ENCODE assay signal across 16 cellular contexts in the genomic region with DNA sequence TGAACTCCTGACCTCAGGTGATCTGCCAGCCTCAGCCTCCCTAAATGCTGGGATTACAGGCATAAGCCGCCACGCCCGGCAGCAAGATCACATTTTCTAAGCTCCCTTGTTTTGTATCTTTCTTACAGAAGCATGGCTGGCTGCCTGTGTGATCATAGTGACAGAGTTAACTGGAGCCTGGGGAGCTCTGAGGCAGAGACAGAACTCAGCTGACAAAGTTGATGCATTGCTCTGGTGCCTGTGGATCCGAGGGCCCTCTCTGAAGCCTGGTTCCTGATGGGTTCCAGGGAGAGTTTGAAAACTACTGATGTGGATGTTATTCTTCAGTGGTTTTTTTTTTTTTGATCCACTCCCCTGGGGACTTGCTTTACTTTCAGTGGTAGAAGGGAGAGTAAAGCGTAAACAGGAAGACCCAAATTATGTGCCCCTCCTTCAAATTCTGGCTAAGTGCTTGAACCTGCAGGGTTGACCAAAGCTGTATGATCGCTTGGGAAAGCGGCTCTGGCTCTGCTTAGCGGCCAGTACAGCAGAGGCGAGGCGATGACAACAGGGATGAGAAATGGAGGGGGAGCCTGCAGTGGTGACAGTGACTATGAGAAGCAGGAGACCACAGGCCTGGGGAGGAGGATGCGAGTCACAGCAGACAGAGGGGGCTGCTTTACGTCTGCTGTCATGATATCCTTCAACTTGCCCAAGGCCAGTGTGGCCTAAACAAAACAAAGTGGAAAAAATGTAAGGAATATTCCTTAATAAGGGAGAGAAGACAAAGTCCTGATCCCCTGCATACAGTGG. TPM values are rescaled to one million over a fixed set of nuclear protein-coding genes. Genes with fewer than 3 reads are reported as not detected.
DNase-seq lines count a peak whose midpoint lies in the region; ATAC-seq, FAIRE-seq and TF ChIP-seq lines count a peak whose summit lies in the region.
"Had no signal": no experiment of that assay in that cellular context is flagged by ENCODE, and none has a peak within 500 bp of the region (broad histone marks: within the 10 kb centered on the region; RNA-seq: fewer than 3 reads in every experiment).

No MANE protein-coding gene starts in this region.

- no peak overlapping the region; the same call in 1 of the 2 replicates for H2BK5ac ChIP-seq in H1 (ENCODE audit: low read depth, low read length)

- no peak overlapping the region for H2BK20ac ChIP-seq in H1 (ENCODE audit: low read length)

- no peak overlapping the region for H3K14ac ChIP-seq in H1 (ENCODE audit: insufficient read length)

- H3K4me3 Mint-ChIP-seq in activated CD4-positive, alpha-beta memory T cell treated with anti-CD3 and anti-CD28 coated beads for 36 hours, result no peak overlapping the region
- no peak overlapping the region for H3K4me3 Mint-ChIP-seq in activated CD4-positive, alpha-beta memory T cell treated with anti-CD3 and anti-CD28 coated beads, Interleukin-2, amount 10 ng/mL, durations not matched to agents 7 days and 5 days
- no peak overlapping the region for H3K4me3 Mint-ChIP-seq in osteocyte (ENCODE audit: unreplicated experiment)

- no peaks in the 10 kb centered on the region for H3K79me2 ChIP-seq in H1 (ENCODE audit: control insufficient read depth in 1 of 2, insufficient read depth in 2 of 2, low read length in 2 of 2)

- no peaks in the 10 kb centered on the region for H3K36me3 Mint-ChIP-seq in activated CD4-positive, alpha-beta memory T cell treated with anti-CD3 and anti-CD28 coated beads for 36 hours
- H3K36me3 Mint-ChIP-seq in activated CD4-positive, alpha-beta memory T cell treated with anti-CD3 and anti-CD28 coated beads, Interleukin-2, amount 10 ng/mL, durations not matched to agents 7 days and 5 days (ENCODE audit: low read depth), result no peaks in the 10 kb centered on the region
- peaks cover 3% of the 10 kb centered on the region for H3K36me3 Mint-ChIP-seq in osteocyte (ENCODE audit: unreplicated experiment)

- H3K79me1 ChIP-seq in H1 (ENCODE audit: low read depth, low read length), result no peaks in the 10 kb centered on the region

- H4K8ac ChIP-seq in H1 (ENCODE audit: extremely low read depth, insufficient read depth, low read length), result no peak overlapping the region

- intact Hi-C loops in activated CD4-positive, alpha-beta memory T cell treated with anti-CD3 and anti-CD28 coated beads for 36 hours (cut with micrococcal nuclease), result loop anchor here (2.0 to 5.0 kb wide), 3 partner anchors 55 to 605 kb away; a partner anchor contains a TSS
- intact Hi-C loops in stomach (cut with DNase I; ENCODE audit: low total_unique reads), result no loop called here

- H4K5ac ChIP-seq in H1 (ENCODE audit: insufficient read length, low read depth, low read length), result no peak overlapping the region

- H3K18ac ChIP-seq in H1 (ENCODE audit: extremely low read depth, low read length), result no peak overlapping the region

- H2AFZ ChIP-seq in H1 (ENCODE audit: low read length), result no peak overlapping the region; the same call in 1 of the 2 replicates

- no peaks in the 10 kb centered on the region for H3K27me3 Mint-ChIP-seq in activated CD4-positive, alpha-beta memory T cell treated with anti-CD3 and anti-CD28 coated beads for 36 hours
- peaks cover 1% of the 10 kb centered on the region for H3K27me3 Mint-ChIP-seq in activated CD4-positive, alpha-beta memory T cell treated with anti-CD3 and anti-CD28 coated beads, Interleukin-2, amount 10 ng/mL, durations not matched to agents 7 days and 5 days
- no peaks in the 10 kb centered on the region for H3K27me3 Mint-ChIP-seq in osteocyte (ENCODE audit: unreplicated experiment)

- 88% methylated on average over 12 of the region's 12 CpGs; no CpG with 5 or more reads in 1 of the 2 experiments for WGBS in H1 (ENCODE audit: extremely low coverage in 1 of 2, insufficient coverage in 1 of 2, insufficient read length in 1 of 2, insufficient replicate concordance in 2 of 2, low coverage in 1 of 2, low lambda C conversion rate in 2 of 2, missing lambda C conversion rate in 1 of 2), 2 experiments
- 75 to 84% (median 83%) methylated on average over 12 of the region's 12 CpGs for WGBS in stomach, 5 donors

- H3K27me3 ChIP-seq in H1 (replicated peaks in 1 of 4; ENCODE audit: control insufficient read depth in 3 of 4, extremely low read depth in 1 of 4, insufficient read depth in 3 of 4, low read length in 3 of 4), result no peaks in the 10 kb centered on the region
- H3K27me3 ChIP-seq in stomach, result no peaks in the 10 kb centered on the region

- no peak overlapping the region for H2BK12ac ChIP-seq in H1 (ENCODE audit: low read depth, low read length)

- H3K23me2 ChIP-seq in H1 (ENCODE audit: low read depth, low read length), result no peaks in the 10 kb centered on the region

- H3K4me3 ChIP-seq in H1 (ENCODE audit: extremely low read depth in 1 of 4, insufficient read depth in 2 of 4, low read depth in 3 of 4, low read length in 4 of 4) (no peak overlapping the region), stomach (no peak overlapping the region)

- H3K9me3 ChIP-seq in H1 (ENCODE audit: insufficient read depth in 2 of 2, low read depth in 1 of 2, low read length in 1 of 2) (peaks cover 3% of the 10 kb centered on the region in 2 experiments; a peak in 1 of 4 replicates), stomach (peaks cover 0 to 18% (median 0%) of the 10 kb centered on the region in 4 donors)

- no peak for ATAC-seq in GM21381 (IDR thresholded peaks at IDR 0.05; ENCODE audit: unreplicated experiment)
- no peak for ATAC-seq in GM21447 (IDR thresholded peaks at IDR 0.05; ENCODE audit: unreplicated experiment)

- no peak for FAIRE-seq in H1 (lab: Jason Lieb, UNC)
- FAIRE-seq: H54 had no signal

- H2AK5ac ChIP-seq in H1 (ENCODE audit: low read depth, low read length), result no peak overlapping the region

- H3K27ac Mint-ChIP-seq in activated CD4-positive, alpha-beta memory T cell treated with anti-CD3 and anti-CD28 coated beads for 36 hours, result no peak overlapping the region
- no peak overlapping the region for H3K27ac Mint-ChIP-seq in activated CD4-positive, alpha-beta memory T cell treated with anti-CD3 and anti-CD28 coated beads, Interleukin-2, amount 10 ng/mL, durations not matched to agents 7 days and 5 days
- peak overlapping the region; percentile 47 for H3K27ac Mint-ChIP-seq in osteocyte (ENCODE audit: unreplicated experiment)

- in situ Hi-C loops in KBM-7 (cut with MboI; ENCODE audit: low pct_unique_long_range_greater_than_20kb, low sequenced_read_pairs), result no loop called here

- no peak overlapping the region for H2BK120ac ChIP-seq in H1 (replicated peaks; ENCODE audit: low read depth, low read length)

- H3K27ac ChIP-seq in H1 (ENCODE audit: low read depth, low read length) (no peak overlapping the region; the same call in 1 of the 2 replicates), stomach (no peak overlapping the region)

- H3K4me1 ChIP-seq in H1 (replicated peaks in 1 of 4; ENCODE audit: control insufficient read depth in 3 of 4, insufficient read depth in 4 of 4, low read length in 3 of 4), result no peaks in the 10 kb centered on the region
- peaks cover 0 to 10% (median 0%) of the 10 kb centered on the region in 4 donors for H3K4me1 ChIP-seq in stomach

- DNase-seq in activated CD4-positive, alpha-beta memory T cell treated with anti-CD3 and anti-CD28 coated beads for 36 hours, result peak; percentile 25
- no peak for DNase-seq in activated CD4-positive, alpha-beta memory T cell treated with anti-CD3 and anti-CD28 coated beads, Interleukin-2, amount 10 ng/mL, durations not matched to agents 7 days and 5 days
- DNase-seq in KBM-7, result peak; percentile 8
- no peak for DNase-seq in H1 (ENCODE audit: low read depth in 1 of 2, low spot score in 2 of 2)
- no peak for DNase-seq in osteocyte (ENCODE audit: extremely low spot score, unreplicated experiment)
- no peak for DNase-seq in stomach
- DNase-seq: activated CD4-positive, alpha-beta T cell treated with anti-CD3 and anti-CD28 coated beads, Interleukin-2, amount 50 U/mL, for 1 hour; NCI-H1694; NCI-H446 had no signal

- TF ChIP-seq POLR2A in H1 (IDR thresholded peaks at IDR 0.05; ENCODE audit: control extremely low read depth in 1 of 2, low read depth in 2 of 2, low read length in 2 of 2), result no peak
- TF ChIP-seq POLR2A in stomach (IDR thresholded peaks at IDR 0.05), result no peak

- H3K56ac ChIP-seq in H1 (replicated peaks; ENCODE audit: insufficient read length, low read depth, low read length), result no peak overlapping the region

- peaks cover 10% of the 10 kb centered on the region for H3K9me3 Mint-ChIP-seq in activated CD4-positive, alpha-beta memory T cell treated with anti-CD3 and anti-CD28 coated beads for 36 hours
- peaks cover 8% of the 10 kb centered on the region for H3K9me3 Mint-ChIP-seq in activated CD4-positive, alpha-beta memory T cell treated with anti-CD3 and anti-CD28 coated beads, Interleukin-2, amount 10 ng/mL, durations not matched to agents 7 days and 5 days
- H3K9me3 Mint-ChIP-seq in osteocyte (ENCODE audit: unreplicated experiment), result peaks cover 9% of the 10 kb centered on the region

- H3K4me1 Mint-ChIP-seq in activated CD4-positive, alpha-beta memory T cell treated with anti-CD3 and anti-CD28 coated beads for 36 hours (ENCODE audit: low read depth), result peaks cover 5% of the 10 kb centered on the region
- H3K4me1 Mint-ChIP-seq in activated CD4-positive, alpha-beta memory T cell treated with anti-CD3 and anti-CD28 coated beads, Interleukin-2, amount 10 ng/mL, durations not matched to agents 7 days and 5 days, result peaks cover 13% of the 10 kb centered on the region
- peaks cover 16% of the 10 kb centered on the region for H3K4me1 Mint-ChIP-seq in osteocyte (ENCODE audit: unreplicated experiment)

- TF ChIP-seq RAD21 in H1 (IDR thresholded peaks at IDR 0.05 in 1 of 2, conservative IDR thresholded peaks at IDR 0.05 in 1 of 2; ENCODE audit: low read depth in 2 of 2, low read length in 2 of 2), result no peak

- CTCF ChIA-PET in activated CD4-positive, alpha-beta memory T cell treated with anti-CD3 and anti-CD28 coated beads for 36 hours (lab: Charles Lee), result interaction anchor here (0.6 to 3.0 kb wide), 2 partner anchors 666 to 1160 kb away, joined by 3 to 10 read pairs; no protein-coding TSS in a partner anchor
- CTCF ChIA-PET in activated CD4-positive, alpha-beta memory T cell treated with anti-CD3 and anti-CD28 coated beads, Interleukin-2, amount 10 ng/mL, durations not matched to agents 7 days and 5 days (lab: Charles Lee), result interaction anchor here (2.0 to 2.1 kb wide), 2 partner anchors 17 to 57 kb away, joined by 6 read pairs; a partner anchor contains a TSS
- CTCF ChIA-PET in H1 (lab: Charles Lee; ENCODE audit: partially characterized antibody), result interaction anchor here (0.6 to 2.9 kb wide), 10 partner anchors 8 to 607 kb away, joined by 3 to 13 read pairs (median 4); a partner anchor contains a TSS

- H3K4me2 ChIP-seq in H1 (ENCODE audit: insufficient read depth in 1 of 2, low read depth in 2 of 2, low read length in 2 of 2), result no peak overlapping the region

- no peak overlapping the region for H4K91ac ChIP-seq in H1 (replicated peaks; ENCODE audit: insufficient read length, low read length)

- H3K4ac ChIP-seq in H1 (replicated peaks; ENCODE audit: insufficient read length, low read depth, low read length), result no peak overlapping the region

- H4K20me1 ChIP-seq in H1 (replicated peaks in 1 of 2; ENCODE audit: control insufficient read depth in 1 of 2, insufficient read depth in 2 of 2, low read length in 2 of 2), result no peaks in the 10 kb centered on the region

- no peak for TF ChIP-seq CTCF in H1 (IDR thresholded peaks at IDR 0.05; ENCODE audit: control extremely low read depth in 1 of 3, insufficient read depth in 1 of 3, low read depth in 1 of 3, low read length in 3 of 3)
- no peak for TF ChIP-seq CTCF in osteocyte (IDR thresholded peaks at IDR 0.05)
- no peak for TF ChIP-seq CTCF in stomach (IDR thresholded peaks at IDR 0.05)

- no peaks in the 10 kb centered on the region for H3K36me3 ChIP-seq in H1 (ENCODE audit: control insufficient read depth in 2 of 4, insufficient read depth in 4 of 4, low read length in 3 of 4)
- H3K36me3 ChIP-seq in stomach, result no peaks in the 10 kb centered on the region

- H3K9ac ChIP-seq in H1 (replicated peaks in 1 of 4; ENCODE audit: extremely low read depth in 1 of 4, low read depth in 3 of 4, low read length in 3 of 4), result no peak overlapping the region; a peak in 1 of 7 replicates

- TF ChIP-seq EP300 in H1 (IDR thresholded peaks at IDR 0.05; ENCODE audit: borderline replicate concordance in 1 of 2, low read depth in 2 of 2, low read length in 2 of 2) (no peak), stomach (IDR thresholded peaks at IDR 0.05) (no peak)

- no peak overlapping the region for H3K23ac ChIP-seq in H1 (ENCODE audit: insufficient read length)

- 0 out of 2 replicates have a peak overlapping the region, but pooled peaks have one; percentile 72 for H2BK15ac ChIP-seq in H1 (ENCODE audit: low read length)

- POLR2A ChIA-PET in activated CD4-positive, alpha-beta memory T cell treated with anti-CD3 and anti-CD28 coated beads for 36 hours (lab: Charles Lee), result no interaction called here
- POLR2A ChIA-PET in activated CD4-positive, alpha-beta memory T cell treated with anti-CD3 and anti-CD28 coated beads, Interleukin-2, amount 10 ng/mL, durations not matched to agents 7 days and 5 days (lab: Charles Lee), result no interaction called here
- POLR2A ChIA-PET in H1 (lab: Charles Lee; ENCODE audit: partially characterized antibody), result interaction anchor here (1.2 kb wide), 1 partner anchor 25 kb away, joined by 3 read pairs; no protein-coding TSS in a partner anchor

RNA-seq across cellular contexts. Expression of a gene that starts 6.8 kb away (rescaled TPM):
- total RNA-seq in activated CD4-positive, alpha-beta memory T cell treated with anti-CD3 and anti-CD28 coated beads for 36 hours, result not detected
- not detected for total RNA-seq in activated CD4-positive, alpha-beta memory T cell treated with anti-CD3 and anti-CD28 coated beads, Interleukin-2, amount 10 ng/mL, durations not matched to agents 7 days and 5 days
- total RNA-seq in H1 (2021; fragmentation: NEBNext Ultra II Directional; extraction: Animal tissue kit (Norgen Biotek cat#: 25700)), result 3.1 TPM in 2 replicates
- polyA plus RNA-seq in H1 (2011; rRNA removed), result 0.52 and 0.80 TPM in 2 replicates
- polyA plus RNA-seq in H1 (2011; cell fraction: cytosol; rRNA removed), result 0.90 TPM
- polyA plus RNA-seq in H1 (2011; cell fraction: nucleus; rRNA removed), result 0.41 TPM
- polyA plus RNA-seq in H1 (2012, experiment 1 of 2), result 1.2 to 2.7 TPM (median 2.5 TPM) in 4 replicates
- 0.43 TPM for polyA plus RNA-seq in H1 (2012, experiment 2 of 2)
- polyA plus RNA-seq in H1 (2013, experiment 1 of 2), result 3.2 TPM
- 3.7 TPM for polyA plus RNA-seq in H1 (2013, experiment 2 of 2)
- polyA minus RNA-seq in H1 (2011; rRNA and poly(A)+ RNA removed), result 0.80 and 1.1 TPM in 2 replicates
- polyA minus RNA-seq in H1 (2011; cell fraction: cytosol; rRNA and poly(A)+ RNA removed), result 2.1 TPM
- polyA minus RNA-seq in H1 (2011; cell fraction: nucleus; rRNA and poly(A)+ RNA removed), result 0.70 TPM
- not detected in 2 replicates for total RNA-seq in osteocyte
- total RNA-seq in stomach, result 1 to 10 TPM in 1 of 5 donors, not detected in 4; 1.5 TPM
- not detected for polyA plus RNA-seq in stomach
- total RNA-seq: A673; omental fat pad; skeletal muscle tissue; T-helper 2 cell treated with Interferon-gamma antibody and Interleukin-4, amounts not matched to agents 100 ng/mL and 5 ng/mL, for 36 hours had no signal

RNA-seq across cellular contexts. Expression of a gene that starts 56.1 kb away (rescaled TPM):
- total RNA-seq in activated CD4-positive, alpha-beta memory T cell treated with anti-CD3 and anti-CD28 coated beads for 36 hours, result 10 to 100 TPM; 23.3 to 26.7 TPM
- 10 to 100 TPM; 20.5 to 21.9 TPM for total RNA-seq in activated CD4-positive, alpha-beta memory T cell treated with anti-CD3 and anti-CD28 coated beads, Interleukin-2, amount 10 ng/mL, durations not matched to agents 7 days and 5 days
- 18.6 and 21.8 TPM in 2 replicates for total RNA-seq in H1 (2021; fragmentation: NEBNext Ultra II Directional; extraction: Animal tissue kit (Norgen Biotek cat#: 25700))
- polyA plus RNA-seq in H1 (2011; rRNA removed), result 5.0 and 7.8 TPM in 2 replicates
- polyA plus RNA-seq in H1 (2011; cell fraction: cytosol; rRNA removed), result 10.5 TPM
- 7.7 TPM for polyA plus RNA-seq in H1 (2011; cell fraction: nucleus; rRNA removed)
- 10.3 to 16.4 TPM (median 11.8 TPM) in 4 replicates for polyA plus RNA-seq in H1 (2012, experiment 1 of 2)
- polyA plus RNA-seq in H1 (2012, experiment 2 of 2), result 1.8 TPM
- polyA plus RNA-seq in H1 (2013, experiment 1 of 2), result 13.3 TPM
- polyA plus RNA-seq in H1 (2013, experiment 2 of 2), result 12.9 TPM
- polyA minus RNA-seq in H1 (2011; rRNA and poly(A)+ RNA removed), result 14.6 and 15.9 TPM in 2 replicates
- 15.6 TPM for polyA minus RNA-seq in H1 (2011; cell fraction: cytosol; rRNA and poly(A)+ RNA removed)
- polyA minus RNA-seq in H1 (2011; cell fraction: nucleus; rRNA and poly(A)+ RNA removed), result 13.2 TPM
- 18.6 and 21.0 TPM in 2 replicates for total RNA-seq in osteocyte
- 10 to 100 TPM in 3 of 5 donors, 1 to 10 TPM in 2; 4.9 to 79.4 (median 15.8) TPM for total RNA-seq in stomach
- polyA plus RNA-seq in stomach, result 10 to 100 TPM in 1 of 3 donors, 1 to 10 TPM in 2; 8.7 to 11.2 (median 8.9) TPM

Comparison
In these comparisons a context has a peak if more than half of its experiments do, and no peak if none do; other contexts are left out.
1. DNase-seq: peak in activated CD4-positive, alpha-beta memory T cell treated with anti-CD3 and anti-CD28 coated beads for 36 hours (single experiment) and KBM-7 (single experiment); none in activated CD4-positive, alpha-beta memory T cell treated with anti-CD3 and anti-CD28 coated beads, Interleukin-2, amount 10 ng/mL, durations not matched to agents 7 days and 5 days (single experiment), H1 (0 of 2), osteocyte (single experiment) and stomach (single experiment).